20 cellular contexts compared by ENCODE assay signal in the genomic region with DNA sequence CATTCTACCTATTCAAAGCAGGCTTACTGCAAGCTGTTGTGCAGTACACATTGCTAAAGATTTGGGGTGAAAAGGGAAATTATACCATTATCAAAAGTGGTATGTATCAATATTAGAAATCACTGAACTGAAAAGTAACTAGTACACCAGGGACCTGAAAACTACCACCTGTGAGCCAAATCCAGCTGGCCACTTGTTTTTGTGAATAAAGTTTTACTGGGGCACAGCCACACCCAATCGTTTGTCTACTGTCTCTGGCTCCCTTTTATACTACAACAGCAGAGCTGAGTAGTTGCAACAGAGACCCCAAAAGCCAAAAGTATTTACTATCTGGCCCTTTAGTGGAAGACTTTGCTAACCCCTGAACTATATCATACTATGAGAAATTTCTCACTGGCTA. TPM values are rescaled to one million over a fixed set of nuclear protein-coding genes. Genes with fewer than 3 reads are reported as not detected.
DNase-seq lines count a peak whose midpoint lies in the region; ATAC-seq and TF ChIP-seq lines count a peak whose summit lies in the region.
"Had no signal": no experiment of that assay in that cellular context is flagged by ENCODE, and none has a peak within 500 bp of the region (broad histone marks: within the 10 kb centered on the region; RNA-seq: fewer than 3 reads in every experiment).

No MANE protein-coding gene starts in this region.

- H3F3A ChIP-seq in GM23338 (replicated peaks; ENCODE audit: low read depth), result no peaks in the 10 kb centered on the region

- no peak overlapping the region for H2BK120ac ChIP-seq in trophoblast cell (ENCODE audit: insufficient read depth, low read length, poor library complexity)

- H3K79me2 ChIP-seq in GM23338 (replicated peaks; ENCODE audit: insufficient read depth), result no peaks in the 10 kb centered on the region
- H3K79me2 ChIP-seq in trophoblast cell (ENCODE audit: control insufficient read depth, insufficient read depth, low read length, poor library complexity), result no peaks in the 10 kb centered on the region

- TF ChIP-seq CTCF in GM23338 (conservative IDR thresholded peaks at IDR 0.05; ENCODE audit: low read depth in 2 of 2) (no peak), endothelial cell (IDR thresholded peaks at IDR 0.05; ENCODE audit: unreplicated experiment) (no peak)

- H3K36me3 ChIP-seq in GM23338 (ENCODE audit: insufficient read depth) (no peaks in the 10 kb centered on the region), HUES64 (ENCODE audit: insufficient read depth, low read length) (no peaks in the 10 kb centered on the region), trophoblast cell (ENCODE audit: control insufficient read depth in 1 of 2, insufficient read depth in 2 of 2, low read length in 2 of 2) (no peaks in the 10 kb centered on the region)

- no peaks in the 10 kb centered on the region for H4K20me1 ChIP-seq in GM23338 (replicated peaks; ENCODE audit: insufficient read depth)

- H3K4me2 ChIP-seq in GM23338, result 0 out of 2 replicates have a peak overlapping the region, but pooled peaks have one; percentile 3
- no peak overlapping the region for H3K4me2 ChIP-seq in trophoblast cell (ENCODE audit: low read length)
- H3K4me2 ChIP-seq: A549, KMS-11 had no signal

- H3K27ac Mint-ChIP-seq in GM23338 (peak overlapping the region; percentile 86), endothelial cell (ENCODE audit: unreplicated experiment) (peak overlapping the region; percentile 72)
- no peak overlapping the region for H3K27ac Mint-ChIP-seq in stimulated activated effector memory CD8-positive, alpha-beta T cell treated with anti-CD3 and anti-CD28 coated beads, Interleukin-12 subunit alpha, Interleukin-12 subunit beta, amount 100 ng/mL, for 72 hours
- H3K27ac Mint-ChIP-seq: CD4-positive, alpha-beta T cell had no signal

- peaks cover 4% of the 10 kb centered on the region for H3K27me3 Mint-ChIP-seq in GM23338 (ENCODE audit: insufficient read depth, low read depth, poor library complexity)
- H3K27me3 Mint-ChIP-seq in endothelial cell (ENCODE audit: unreplicated experiment), result peaks cover 3% of the 10 kb centered on the region
- H3K27me3 Mint-ChIP-seq: CD4-positive, alpha-beta T cell had no signal

- H3K9me3 Mint-ChIP-seq in GM23338, result peaks cover 4% of the 10 kb centered on the region; the same call in 2 of the 3 replicates
- H3K9me3 Mint-ChIP-seq in endothelial cell (ENCODE audit: unreplicated experiment), result no peaks in the 10 kb centered on the region
- no peaks in the 10 kb centered on the region for H3K9me3 Mint-ChIP-seq in stimulated activated effector memory CD8-positive, alpha-beta T cell treated with anti-CD3 and anti-CD28 coated beads, Interleukin-12 subunit alpha, Interleukin-12 subunit beta, amount 100 ng/mL, for 72 hours
- H3K9me3 Mint-ChIP-seq: CD4-positive, alpha-beta T cell had no signal

- no peak overlapping the region for H4K8ac ChIP-seq in trophoblast cell (ENCODE audit: low read depth, low read length)

- H3K79me1 ChIP-seq in trophoblast cell (ENCODE audit: low read length), result no peaks in the 10 kb centered on the region

- 96% methylated on average over 1 of the region's 1 CpG for WGBS in HUES64
- WGBS in trophoblast cell (ENCODE audit: extremely low coverage, insufficient coverage, insufficient read length), result no CpG with 5 or more reads among the region's 1 CpG

- no peak overlapping the region for H3K4ac ChIP-seq in trophoblast cell (ENCODE audit: low read depth, low read length)

- H3K27me3 ChIP-seq in GM23338 (ENCODE audit: insufficient read depth) (no peaks in the 10 kb centered on the region), HUES64 (ENCODE audit: insufficient read depth, low read length) (no peaks in the 10 kb centered on the region), trophoblast cell (ENCODE audit: insufficient read depth, low read length) (no peaks in the 10 kb centered on the region)

- H4K91ac ChIP-seq in trophoblast cell (ENCODE audit: low read depth, low read length), result no peak overlapping the region

- H3K4me1 Mint-ChIP-seq in GM23338 (peaks cover 54% of the 10 kb centered on the region), endothelial cell (ENCODE audit: unreplicated experiment) (peaks cover 60% of the 10 kb centered on the region)
- H3K4me1 Mint-ChIP-seq in stimulated activated effector memory CD8-positive, alpha-beta T cell treated with anti-CD3 and anti-CD28 coated beads, Interleukin-12 subunit alpha, Interleukin-12 subunit beta, amount 100 ng/mL, for 72 hours, result no peaks in the 10 kb centered on the region

- peaks cover 2% of the 10 kb centered on the region; the same call in 1 of the 3 replicates for H3K36me3 Mint-ChIP-seq in GM23338 (ENCODE audit: low read depth)
- peaks cover 6% of the 10 kb centered on the region for H3K36me3 Mint-ChIP-seq in endothelial cell (ENCODE audit: low read depth, unreplicated experiment)
- no peaks in the 10 kb centered on the region for H3K36me3 Mint-ChIP-seq in stimulated activated effector memory CD8-positive, alpha-beta T cell treated with anti-CD3 and anti-CD28 coated beads, Interleukin-12 subunit alpha, Interleukin-12 subunit beta, amount 100 ng/mL, for 72 hours

- H3K4me3 ChIP-seq in GM23338 (no peak overlapping the region), HUES64 (ENCODE audit: low read length) (no peak overlapping the region), trophoblast cell (ENCODE audit: low read depth, low read length) (no peak overlapping the region)
- H3K4me3 ChIP-seq: A549 had no signal

- no peak overlapping the region for H2BK12ac ChIP-seq in trophoblast cell (ENCODE audit: low read length)

- H3K4me3 Mint-ChIP-seq in GM23338 (no peak overlapping the region), endothelial cell (ENCODE audit: unreplicated experiment) (no peak overlapping the region)
- no peak overlapping the region for H3K4me3 Mint-ChIP-seq in stimulated activated effector memory CD8-positive, alpha-beta T cell treated with anti-CD3 and anti-CD28 coated beads, Interleukin-12 subunit alpha, Interleukin-12 subunit beta, amount 100 ng/mL, for 72 hours
- H3K4me3 Mint-ChIP-seq: CD4-positive, alpha-beta T cell had no signal

- ATAC-seq in GM23338, result no peak
- ATAC-seq in stimulated activated effector memory CD8-positive, alpha-beta T cell treated with anti-CD3 and anti-CD28 coated beads, Interleukin-12 subunit alpha, Interleukin-12 subunit beta, amount 100 ng/mL, for 72 hours, result no peak
- ATAC-seq: A549 had no signal

- no peak overlapping the region for H3K18ac ChIP-seq in trophoblast cell (ENCODE audit: low read length)

- H3K9me2 ChIP-seq in GM23338 (ENCODE audit: insufficient read depth), result no peaks in the 10 kb centered on the region

- no peak overlapping the region for H2AK5ac ChIP-seq in trophoblast cell (ENCODE audit: low read length)

- DNase-seq in GM23338 (ENCODE audit: low spot score) (no peak), endothelial cell (ENCODE audit: low spot score) (no peak), trophoblast cell (no peak), Kasumi-1 (lab: John Stamatoyannopoulos, UW) (no peak), NCI-H1930 (lab: John Stamatoyannopoulos, UW) (no peak)
- DNase-seq in stimulated activated effector memory CD8-positive, alpha-beta T cell treated with anti-CD3 and anti-CD28 coated beads, Interleukin-12 subunit alpha, Interleukin-12 subunit beta, amount 100 ng/mL, for 72 hours (ENCODE audit: low spot score in 2 of 2), result no peak
- DNase-seq: AML-193; Caco-2; CD4-positive, alpha-beta T cell; GDM1; HCEC 1CT had no signal

- no peak overlapping the region for H3K9ac ChIP-seq in HUES64 (ENCODE audit: low read depth, low read length)
- no peak overlapping the region for H3K9ac ChIP-seq in trophoblast cell (ENCODE audit: low read length)
- H3K9ac ChIP-seq: KMS-11 had no signal

- no peak overlapping the region for H4K12ac ChIP-seq in trophoblast cell (ENCODE audit: low read depth, low read length)

- H3K23ac ChIP-seq in trophoblast cell (ENCODE audit: low read length), result peak overlapping the region; percentile 74

- H2AFZ ChIP-seq in GM23338, result no peak overlapping the region
- no peak overlapping the region for H2AFZ ChIP-seq in trophoblast cell (ENCODE audit: insufficient read depth, low read length, poor library complexity)

- H3K9me3 ChIP-seq in HUES64 (ENCODE audit: insufficient read depth, low read depth, low read length), result peaks cover under 1% of the 10 kb centered on the region; the same call in 1 of the 2 replicates
- no peaks in the 10 kb centered on the region for H3K9me3 ChIP-seq in trophoblast cell (ENCODE audit: insufficient read depth, low read depth, low read length)
- H3K9me3 ChIP-seq: A549, Caco-2 had no signal

- no peak overlapping the region for H3K14ac ChIP-seq in trophoblast cell (ENCODE audit: low read length)

- H2BK5ac ChIP-seq in trophoblast cell (ENCODE audit: low read depth, low read length, poor library complexity), result no peak overlapping the region

- H3K4me1 ChIP-seq in GM23338 (ENCODE audit: insufficient read depth) (peaks cover 44% of the 10 kb centered on the region), HUES64 (ENCODE audit: insufficient read depth, low read length) (peaks cover 52% of the 10 kb centered on the region), trophoblast cell (ENCODE audit: control insufficient read depth in 1 of 2, insufficient read depth in 2 of 2, low read length in 2 of 2) (no peaks in the 10 kb centered on the region)
- H3K4me1 ChIP-seq: Caco-2 had no signal

- H3K27ac ChIP-seq in GM23338 (ENCODE audit: low read depth) (peak overlapping the region; percentile 60; the same call in 1 of the 2 replicates), HUES64 (ENCODE audit: low read depth, low read length) (peak overlapping the region; percentile 4; the same call in 1 of the 2 replicates), trophoblast cell (ENCODE audit: low read depth, low read length) (no peak overlapping the region)
- H3K27ac ChIP-seq: 22Rv1, A549, C4-2B, HL-60, KMS-11 had no signal

TF ChIP-seq in GM23338, 12 proteins besides CTCF, POLR2A, EP300 and RAD21 (continues in another document):
- no peak for TF ChIP-seq ZNF331 (CRISPR knock-in tag; IDR thresholded peaks at IDR 0.05; ENCODE audit: low read depth)
- TF ChIP-seq, protein P1, sequence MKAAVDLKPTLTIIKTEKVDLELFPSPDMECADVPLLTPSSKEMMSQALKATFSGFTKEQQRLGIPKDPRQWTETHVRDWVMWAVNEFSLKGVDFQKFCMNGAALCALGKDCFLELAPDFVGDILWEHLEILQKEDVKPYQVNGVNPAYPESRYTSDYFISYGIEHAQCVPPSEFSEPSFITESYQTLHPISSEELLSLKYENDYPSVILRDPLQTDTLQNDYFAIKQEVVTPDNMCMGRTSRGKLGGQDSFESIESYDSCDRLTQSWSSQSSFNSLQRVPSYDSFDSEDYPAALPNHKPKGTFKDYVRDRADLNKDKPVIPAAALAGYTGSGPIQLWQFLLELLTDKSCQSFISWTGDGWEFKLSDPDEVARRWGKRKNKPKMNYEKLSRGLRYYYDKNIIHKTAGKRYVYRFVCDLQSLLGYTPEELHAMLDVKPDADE (IDR thresholded peaks at IDR 0.05), result no peak
- no peak for TF ChIP-seq EZH2phosphoT487 (IDR thresholded peaks at IDR 0.05; ENCODE audit: unreplicated experiment)
- no peak for TF ChIP-seq EZH2 (IDR thresholded peaks at IDR 0.05; ENCODE audit: low read depth, unreplicated experiment)

RNA-seq across cellular contexts. Expression of a gene that starts 13.8 kb away (rescaled TPM):
- total RNA-seq in GM23338 (2014; rRNA removed; shearing (Covaris generic)), result 2.9 and 5.8 TPM in 2 replicates
- polyA plus RNA-seq in GM23338 (2016; fragmentation: Nextera tagmentation; extraction: Ambion mirVana), result 13.4 and 21.4 TPM in 2 replicates
- polyA plus RNA-seq in HUES64 (2013, experiment 1 of 2), result 1.9 TPM
- polyA plus RNA-seq in HUES64 (2013, experiment 2 of 2), result 2.3 TPM
- 48.0 TPM for total RNA-seq in endothelial cell (ENCODE audit: unreplicated experiment)
- polyA plus RNA-seq in trophoblast cell (2013), result not detected in 2 replicates
- total RNA-seq: Caco-2; CD4-positive, alpha-beta T cell; H4; HT1080 had no signal
- polyA plus RNA-seq: A549, BJ had no signal
